In genomic region chr7:94655562-94655883, GRCh38 we compare ENCODE assay signal across 7 cellular contexts. TPM values are rescaled to one million over a fixed set of nuclear protein-coding genes. Genes with fewer than 3 reads are reported as not detected.
DNase-seq lines count a peak whose midpoint lies in the region; ATAC-seq and TF ChIP-seq lines count a peak whose summit lies in the region.

No MANE protein-coding gene starts in this region.

- H3K27me3 ChIP-seq in H7 (ENCODE audit: control insufficient read depth, insufficient read depth, low read length), result peaks cover 7% of the 10 kb centered on the region
- H3K27me3 ChIP-seq in left ventricle myocardium inferior (ENCODE audit: low read depth), result peaks cover 32% of the 10 kb centered on the region
- peaks cover 10 to 28% (median 25%) of the 10 kb centered on the region in 3 donors for H3K27me3 ChIP-seq in skeletal muscle tissue (ENCODE audit: control insufficient read depth in 3 of 3, insufficient read depth in 3 of 3, low read length in 3 of 3)

- TF ChIP-seq CTCF in WTC11 (IDR thresholded peaks at IDR 0.05) (no peak), left ventricle myocardium inferior (IDR thresholded peaks at IDR 0.05; ENCODE audit: borderline replicate concordance) (no peak)

- CTCF ChIA-PET in WTC11 (lab: Charles Lee), result interaction anchor here (0.6 to 2.8 kb wide), 14 partner anchors 8 to 1010 kb away, joined by 3 to 21 read pairs (median 3); no protein-coding TSS in a partner anchor

- ATAC-seq in WTC11, result no peak
- no peak for ATAC-seq in GM19455 (IDR thresholded peaks at IDR 0.05; ENCODE audit: unreplicated experiment)
- no peak for ATAC-seq in HG03378 (IDR thresholded peaks at IDR 0.05; ENCODE audit: unreplicated experiment)

- H3K36me3 Mint-ChIP-seq in WTC11, result peaks cover 13% of the 10 kb centered on the region

- peaks cover 12% of the 10 kb centered on the region for H3K9me3 Mint-ChIP-seq in WTC11

- H3K4me3 Mint-ChIP-seq in WTC11, result peak overlapping the region; percentile 91

- H3K4me1 ChIP-seq in left ventricle myocardium inferior (peaks cover 32% of the 10 kb centered on the region), skeletal muscle tissue (ENCODE audit: control insufficient read depth in 3 of 3, insufficient read depth in 3 of 3, low read length in 3 of 3) (peaks cover 13 to 26% (median 18%) of the 10 kb centered on the region in 3 donors)

- POLR2A ChIA-PET in WTC11 (lab: Charles Lee), result interaction anchor here (0.6 kb wide), 2 partner anchors 422 to 494 kb away, joined by 3 to 6 read pairs; no protein-coding TSS in a partner anchor

- peaks cover 16% of the 10 kb centered on the region for H3K27me3 Mint-ChIP-seq in WTC11 (ENCODE audit: low read depth)

- peaks cover 7% of the 10 kb centered on the region for H3K9me3 ChIP-seq in left ventricle myocardium inferior (replicated peaks)
- H3K9me3 ChIP-seq in skeletal muscle tissue (ENCODE audit: control insufficient read depth in 3 of 3, low read length in 3 of 3), result no peaks in the 10 kb centered on the region

- H3K9ac ChIP-seq in skeletal muscle tissue (ENCODE audit: low read depth in 1 of 3, low read length in 3 of 3), result peak overlapping the region; percentile 23 to 55 (median 48)

- peak overlapping the region; percentile 76 for H3K27ac ChIP-seq in left ventricle myocardium inferior (replicated peaks)
- H3K27ac ChIP-seq in skeletal muscle tissue (ENCODE audit: low read depth, low read length), result peak overlapping the region; percentile 52

- H3K4me1 Mint-ChIP-seq in WTC11, result peaks cover 23% of the 10 kb centered on the region

- no peaks in the 10 kb centered on the region for H3K36me3 ChIP-seq in H7 (replicated peaks; ENCODE audit: control insufficient read depth, insufficient read depth, low read length)
- no peaks in the 10 kb centered on the region for H3K36me3 ChIP-seq in left ventricle myocardium inferior
- no peaks in the 10 kb centered on the region for H3K36me3 ChIP-seq in skeletal muscle tissue (ENCODE audit: control insufficient read depth in 3 of 3, insufficient read depth in 3 of 3, low read length in 3 of 3)

- H3K4me3 ChIP-seq in H7 (ENCODE audit: insufficient read depth, low read depth, low read length), result peak overlapping the region; percentile 90
- H3K4me3 ChIP-seq in left ventricle myocardium inferior, result peak overlapping the region; percentile 80
- peak overlapping the region; percentile 58 to 71 (median 70) for H3K4me3 ChIP-seq in skeletal muscle tissue (ENCODE audit: low read length in 3 of 3)

- H3K27ac Mint-ChIP-seq in WTC11, result peak overlapping the region; percentile 79; the same call in 1 of the 2 replicates

- intact Hi-C loops in left ventricle myocardium inferior (cut with micrococcal nuclease), result no loop called here

- DNase-seq in H7 (no peak), WTC11 (ENCODE audit: low spot score) (peak; percentile 56), left ventricle myocardium inferior (no peak), NCI-H1417 treated with DMSO at 0.1 percent for 48 hours (lab: John Stamatoyannopoulos, UW) (no peak)

TF ChIP-seq in WTC11, 78 proteins besides CTCF, POLR2A, EP300 and RAD21:
- TF ChIP-seq NR2C2 (CRISPR knock-in tag; IDR thresholded peaks at IDR 0.05) (no peak), ZNF263 (CRISPR knock-in tag; IDR thresholded peaks at IDR 0.05; ENCODE audit: low read depth) (no peak), GABPB1 (CRISPR knock-in tag; IDR thresholded peaks at IDR 0.05) (no peak), ELF4 (CRISPR knock-in tag; IDR thresholded peaks at IDR 0.05; ENCODE audit: low read depth) (no peak), ZNF138 (CRISPR knock-in tag; conservative IDR thresholded peaks at IDR 0.05) (no peak), ZMAT4 (CRISPR knock-in tag; IDR thresholded peaks at IDR 0.05) (no peak)

RNA-seq across cellular contexts. Expression of gene SGCE, which starts 0.4 kb away (rescaled TPM):
- total RNA-seq in H7 (2014; rRNA removed; shearing (Covaris generic)), result 25.8 and 28.4 TPM in 2 replicates
- 19.0 to 25.3 TPM (median 24.2 TPM) in 3 replicates for total RNA-seq in WTC11 (2021)
- total RNA-seq in left ventricle myocardium inferior, result 20.1 TPM
- 184 TPM for total RNA-seq in skeletal muscle tissue
